In genomic region chr1:12478612-12478985, GRCh38 we compare ENCODE assay signal across 8 cellular contexts.
DNase-seq lines count a peak whose midpoint lies in the region; ATAC-seq and TF ChIP-seq lines count a peak whose summit lies in the region.

No MANE protein-coding gene starts in this region.

- H3K27me3 ChIP-seq in lung (ENCODE audit: control insufficient read depth, insufficient read depth) (no peaks in the 10 kb centered on the region), upper lobe of right lung (no peaks in the 10 kb centered on the region)

- peak overlapping the region; percentile 73 for H3K4me3 Mint-ChIP-seq in activated naive CD8-positive, alpha-beta T cell

- H3K27ac Mint-ChIP-seq in activated naive CD8-positive, alpha-beta T cell = peak overlapping the region; percentile 97

- DNase-seq in activated T-cell treated with anti-CD3 and anti-CD28 coated beads for 1 hour (ENCODE audit: low read depth) (peak; percentile 36), activated T-cell treated with anti-CD3 and anti-CD28 coated beads for 4 hours (no peak), lung (ENCODE audit: low spot score) (no peak), upper lobe of right lung (no peak), NCI-H446 treated with DMSO at 0.1 percent for 48 hours (lab: John Stamatoyannopoulos, UW) (no peak), glomerular visceral epithelial cell (ENCODE audit: extremely low spot score) (no peak), NCI-H1436 (lab: John Stamatoyannopoulos, UW) (no peak)

- H3K4me1 ChIP-seq in lung (ENCODE audit: control insufficient read depth in 2 of 2, insufficient read depth in 2 of 2, low read length in 2 of 2) (peaks cover 44 to 45% of the 10 kb centered on the region in 2 donors), upper lobe of right lung (peaks cover 72% of the 10 kb centered on the region)

- H3K27me3 Mint-ChIP-seq in activated naive CD8-positive, alpha-beta T cell = no peaks in the 10 kb centered on the region

- WGBS in lung, 2 donors = 10 to 24% methylated on average over 11 of the region's 11 CpGs

- H3K4me1 Mint-ChIP-seq in activated naive CD8-positive, alpha-beta T cell (ENCODE audit: low read depth) = peaks cover 90% of the 10 kb centered on the region

- H3K36me3 ChIP-seq in lung (ENCODE audit: control insufficient read depth in 2 of 2, insufficient read depth in 2 of 2, low read length in 2 of 2) (peaks cover 0 to 3% of the 10 kb centered on the region in 2 donors), upper lobe of right lung (no peaks in the 10 kb centered on the region)

- H3K4me3 ChIP-seq in lung (no peak overlapping the region), upper lobe of right lung (no peak overlapping the region)

- TF ChIP-seq CTCF in lung (IDR thresholded peaks at IDR 0.05; ENCODE audit: control extremely low read depth, extremely low read depth) (no peak), upper lobe of right lung (IDR thresholded peaks at IDR 0.05) (no peak)

- H3K9me3 ChIP-seq in lung (ENCODE audit: control insufficient read depth in 2 of 2, insufficient read depth in 1 of 2, low read length in 1 of 2) = no peaks in the 10 kb centered on the region
- no peaks in the 10 kb centered on the region for H3K9me3 ChIP-seq in upper lobe of right lung

- intact Hi-C loops in upper lobe of right lung (cut with DNase I) = no loop called here

- ATAC-seq in lung (ENCODE audit: insufficient read depth, low FRiP score) = no peak
- no peak for ATAC-seq in upper lobe of right lung

- H3K36me3 Mint-ChIP-seq in activated naive CD8-positive, alpha-beta T cell = peaks cover 18% of the 10 kb centered on the region

- no peaks in the 10 kb centered on the region for H3K9me3 Mint-ChIP-seq in activated naive CD8-positive, alpha-beta T cell (ENCODE audit: low read depth)

- H3K27ac ChIP-seq in lung (ENCODE audit: low read depth in 1 of 2, low read length in 1 of 2) (peak overlapping the region; percentile 75 to 78), upper lobe of right lung (peak overlapping the region; percentile 72)
